In the genomic region with DNA sequence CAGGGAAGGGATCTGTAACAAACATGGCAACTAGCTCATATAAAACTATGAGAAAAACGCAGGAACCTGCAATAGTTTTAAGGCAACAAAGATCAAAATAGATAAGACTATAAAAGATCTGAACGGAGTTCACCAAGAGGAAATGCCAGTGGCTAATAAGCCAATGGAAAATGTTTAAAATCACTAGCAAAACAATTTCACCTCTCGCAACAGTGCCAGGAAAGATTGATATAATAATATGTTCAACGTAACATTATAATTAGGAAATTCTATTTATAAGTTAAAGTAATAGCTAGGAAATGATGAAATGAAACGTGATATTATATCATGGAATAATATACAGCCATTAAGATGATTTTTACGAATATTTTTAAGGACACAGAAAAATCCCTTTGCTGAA, we compare ENCODE assay signal across 20 cellular contexts.
"Had no signal": no experiment of that assay in that cellular context is flagged by ENCODE, and none has a peak within 500 bp of the region (broad histone marks: within the 10 kb centered on the region; RNA-seq: fewer than 3 reads in every experiment).

No MANE protein-coding gene starts in this region.

- ATAC-seq: PC-3, T-cell had no signal

- H3K36me3 Mint-ChIP-seq: activated naive CD8-positive, alpha-beta T cell; T-cell had no signal

- H3K9me3 Mint-ChIP-seq: activated B cell treated with CpG ODN at 0.5 μM for 24 hours; activated CD4-positive, alpha-beta memory T cell treated with anti-CD3 and anti-CD28 coated beads, Interleukin-2, amount 10 ng/mL, durations not matched to agents 7 days and 5 days; T-cell had no signal

- H3K27ac Mint-ChIP-seq: activated B cell treated with CpG ODN at 0.5 μM for 24 hours; activated CD4-positive, alpha-beta memory T cell treated with anti-CD3 and anti-CD28 coated beads, Interleukin-2, amount 10 ng/mL, durations not matched to agents 7 days and 5 days; T-cell had no signal

- H3K4me1 Mint-ChIP-seq: activated B cell treated with CpG ODN at 0.5 μM for 24 hours had no signal

- H3K27me3 Mint-ChIP-seq: activated naive CD8-positive, alpha-beta T cell; T-cell had no signal

- DNase-seq: activated B cell treated with CpG ODN at 0.5 μM for 24 hours; activated CD4-positive, alpha-beta T cell treated with anti-CD3 and anti-CD28 coated beads for 1 hour; activated CD4-positive, alpha-beta T cell treated with anti-CD3 and anti-CD28 coated beads, Interleukin-2, amount 50 U/mL, for 1 hour; activated effector memory CD4-positive, alpha-beta T cell treated with Interleukin-2 at 50 U/mL for 16 hours; activated naive CD4-positive, alpha-beta T cell; amygdala; cerebellar nuclear complex; MM.1S; NCI-H1105; NCI-H1436; NCI-H1694 treated with DMSO at 0.1 percent for 48 hours; NCI-H2081; NCI-H510A treated with DMSO at 0.1 percent for 48 hours; NCI-H69; PC-3; SIG-M5; T-cell; T1000 had no signal

- H3K4me3 Mint-ChIP-seq: activated B cell treated with CpG ODN at 0.5 μM for 24 hours; activated CD4-positive, alpha-beta memory T cell treated with anti-CD3 and anti-CD28 coated beads, Interleukin-2, amount 10 ng/mL, durations not matched to agents 7 days and 5 days; activated naive CD8-positive, alpha-beta T cell; T-cell had no signal
